Comparison of ENCODE assay signal across 1 cellular context in the genomic region with DNA sequence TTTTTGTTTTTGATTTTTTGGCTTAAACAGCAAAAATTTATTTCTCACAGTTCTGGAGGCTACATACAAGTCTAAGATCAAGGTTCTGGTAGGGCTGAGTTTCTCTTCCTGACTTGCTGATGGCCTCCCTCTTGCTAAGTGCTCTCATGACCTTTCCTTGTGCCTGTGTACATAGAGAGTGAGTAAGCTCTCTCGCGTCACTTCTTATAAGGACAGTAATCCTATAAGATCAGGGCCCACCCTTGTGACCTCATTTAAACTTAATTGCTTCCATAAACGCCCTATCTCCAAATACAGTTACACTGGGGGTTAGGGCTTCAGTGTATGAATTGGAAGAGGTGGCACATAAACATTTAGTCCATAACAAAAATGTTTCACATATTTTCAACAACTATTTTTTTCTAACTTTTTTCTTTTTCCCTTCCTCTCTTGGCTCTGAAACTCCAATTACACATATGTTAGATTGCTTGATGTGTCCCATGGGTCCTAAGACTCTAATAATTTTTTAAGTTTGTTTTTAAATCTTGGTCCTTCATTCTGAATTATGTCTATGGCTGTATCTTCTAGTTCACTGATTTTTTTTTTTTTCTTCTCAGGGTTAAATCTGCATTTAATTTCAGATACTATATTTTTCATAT.
TF ChIP-seq lines count a peak whose summit lies in the region.

No MANE protein-coding gene starts in this region.

TF ChIP-seq in K562, 482 proteins besides CTCF, POLR2A, EP300 and RAD21 (continued from another document and continues in another):
- TF ChIP-seq, protein P1, sequence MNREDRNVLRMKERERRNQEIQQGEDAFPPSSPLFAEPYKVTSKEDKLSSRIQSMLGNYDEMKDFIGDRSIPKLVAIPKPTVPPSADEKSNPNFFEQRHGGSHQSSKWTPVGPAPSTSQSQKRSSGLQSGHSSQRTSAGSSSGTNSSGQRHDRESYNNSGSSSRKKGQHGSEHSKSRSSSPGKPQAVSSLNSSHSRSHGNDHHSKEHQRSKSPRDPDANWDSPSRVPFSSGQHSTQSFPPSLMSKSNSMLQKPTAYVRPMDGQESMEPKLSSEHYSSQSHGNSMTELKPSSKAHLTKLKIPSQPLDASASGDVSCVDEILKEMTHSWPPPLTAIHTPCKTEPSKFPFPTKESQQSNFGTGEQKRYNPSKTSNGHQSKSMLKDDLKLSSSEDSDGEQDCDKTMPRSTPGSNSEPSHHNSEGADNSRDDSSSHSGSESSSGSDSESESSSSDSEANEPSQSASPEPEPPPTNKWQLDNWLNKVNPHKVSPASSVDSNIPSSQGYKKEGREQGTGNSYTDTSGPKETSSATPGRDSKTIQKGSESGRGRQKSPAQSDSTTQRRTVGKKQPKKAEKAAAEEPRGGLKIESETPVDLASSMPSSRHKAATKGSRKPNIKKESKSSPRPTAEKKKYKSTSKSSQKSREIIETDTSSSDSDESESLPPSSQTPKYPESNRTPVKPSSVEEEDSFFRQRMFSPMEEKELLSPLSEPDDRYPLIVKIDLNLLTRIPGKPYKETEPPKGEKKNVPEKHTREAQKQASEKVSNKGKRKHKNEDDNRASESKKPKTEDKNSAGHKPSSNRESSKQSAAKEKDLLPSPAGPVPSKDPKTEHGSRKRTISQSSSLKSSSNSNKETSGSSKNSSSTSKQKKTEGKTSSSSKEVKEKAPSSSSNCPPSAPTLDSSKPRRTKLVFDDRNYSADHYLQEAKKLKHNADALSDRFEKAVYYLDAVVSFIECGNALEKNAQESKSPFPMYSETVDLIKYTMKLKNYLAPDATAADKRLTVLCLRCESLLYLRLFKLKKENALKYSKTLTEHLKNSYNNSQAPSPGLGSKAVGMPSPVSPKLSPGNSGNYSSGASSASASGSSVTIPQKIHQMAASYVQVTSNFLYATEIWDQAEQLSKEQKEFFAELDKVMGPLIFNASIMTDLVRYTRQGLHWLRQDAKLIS (CRISPR knock-in tag; IDR thresholded peaks at IDR 0.05) = no peak
- TF ChIP-seq YBX1 (IDR thresholded peaks at IDR 0.05) (no peak), CHD7 (IDR thresholded peaks at IDR 0.05; ENCODE audit: low read depth, low read length) (no peak), ZC3H11A (IDR thresholded peaks at IDR 0.05; ENCODE audit: low read depth, low read length) (no peak), RBM34 (IDR thresholded peaks at IDR 0.05; ENCODE audit: borderline replicate concordance, insufficient read depth, low read length) (no peak), TAF7 (tag; IDR thresholded peaks at IDR 0.05) (peak; percentile 90), GABPA (tag; conservative IDR thresholded peaks at IDR 0.05; ENCODE audit: low read depth) (peak; percentile 43; the same call in 1 of the 2 replicates), TCF3 (CRISPR knock-in tag; IDR thresholded peaks at IDR 0.05) (peak; percentile 84), PHF8 (IDR thresholded peaks at IDR 0.05; ENCODE audit: borderline replicate concordance, low read length) (no peak), CREM (IDR thresholded peaks at IDR 0.05; ENCODE audit: low read depth) (peak; percentile 95), VEZF1 (CRISPR knock-in tag; IDR thresholded peaks at IDR 0.05) (peak; percentile 66), JUNB (CRISPR knock-in tag; conservative IDR thresholded peaks at IDR 0.05) (no peak), FOXK2 (conservative IDR thresholded peaks at IDR 0.05 in 1 of 2, IDR thresholded peaks at IDR 0.05 in 1 of 2; ENCODE audit: low read depth in 2 of 2) (peak; percentile 94 to 97), ZC3H8 (IDR thresholded peaks at IDR 0.05) (no peak), CTBP1 (IDR thresholded peaks at IDR 0.05; ENCODE audit: borderline replicate concordance) (peak; percentile 65; the same call in 1 of the 2 replicates), E4F1 (CRISPR knock-in tag; IDR thresholded peaks at IDR 0.05; ENCODE audit: borderline replicate concordance) (no peak), CC2D1A (IDR thresholded peaks at IDR 0.05) (peak; percentile 93), TRIM25 (IDR thresholded peaks at IDR 0.05; ENCODE audit: borderline replicate concordance) (no peak), IRF2 (CRISPR knock-in tag; IDR thresholded peaks at IDR 0.05) (no peak), ZNF212 (CRISPR knock-in tag; IDR thresholded peaks at IDR 0.05) (peak; percentile 12; the same call in 1 of the 2 replicates), CBX8 (IDR thresholded peaks at IDR 0.05; ENCODE audit: borderline replicate concordance, extremely low read depth, low read depth, low read length, poor library complexity, severe bottlenecking) (no peak)
- TF ChIP-seq, protein P2, sequence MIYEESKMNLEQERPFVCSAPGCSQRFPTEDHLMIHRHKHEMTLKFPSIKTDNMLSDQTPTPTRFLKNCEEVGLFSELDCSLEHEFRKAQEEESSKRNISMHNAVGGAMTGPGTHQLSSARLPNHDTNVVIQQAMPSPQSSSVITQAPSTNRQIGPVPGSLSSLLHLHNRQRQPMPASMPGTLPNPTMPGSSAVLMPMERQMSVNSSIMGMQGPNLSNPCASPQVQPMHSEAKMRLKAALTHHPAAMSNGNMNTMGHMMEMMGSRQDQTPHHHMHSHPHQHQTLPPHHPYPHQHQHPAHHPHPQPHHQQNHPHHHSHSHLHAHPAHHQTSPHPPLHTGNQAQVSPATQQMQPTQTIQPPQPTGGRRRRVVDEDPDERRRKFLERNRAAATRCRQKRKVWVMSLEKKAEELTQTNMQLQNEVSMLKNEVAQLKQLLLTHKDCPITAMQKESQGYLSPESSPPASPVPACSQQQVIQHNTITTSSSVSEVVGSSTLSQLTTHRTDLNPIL (CRISPR knock-in tag; IDR thresholded peaks at IDR 0.05) = no peak
- TF ChIP-seq, protein P3, sequence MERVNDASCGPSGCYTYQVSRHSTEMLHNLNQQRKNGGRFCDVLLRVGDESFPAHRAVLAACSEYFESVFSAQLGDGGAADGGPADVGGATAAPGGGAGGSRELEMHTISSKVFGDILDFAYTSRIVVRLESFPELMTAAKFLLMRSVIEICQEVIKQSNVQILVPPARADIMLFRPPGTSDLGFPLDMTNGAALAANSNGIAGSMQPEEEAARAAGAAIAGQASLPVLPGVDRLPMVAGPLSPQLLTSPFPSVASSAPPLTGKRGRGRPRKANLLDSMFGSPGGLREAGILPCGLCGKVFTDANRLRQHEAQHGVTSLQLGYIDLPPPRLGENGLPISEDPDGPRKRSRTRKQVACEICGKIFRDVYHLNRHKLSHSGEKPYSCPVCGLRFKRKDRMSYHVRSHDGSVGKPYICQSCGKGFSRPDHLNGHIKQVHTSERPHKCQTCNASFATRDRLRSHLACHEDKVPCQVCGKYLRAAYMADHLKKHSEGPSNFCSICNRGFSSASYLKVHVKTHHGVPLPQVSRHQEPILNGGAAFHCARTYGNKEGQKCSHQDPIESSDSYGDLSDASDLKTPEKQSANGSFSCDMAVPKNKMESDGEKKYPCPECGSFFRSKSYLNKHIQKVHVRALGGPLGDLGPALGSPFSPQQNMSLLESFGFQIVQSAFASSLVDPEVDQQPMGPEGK (CRISPR knock-in tag; IDR thresholded peaks at IDR 0.05; ENCODE audit: borderline replicate concordance) = no peak
